Comparison of ENCODE assay signal across 14 cellular contexts in the genomic region with DNA sequence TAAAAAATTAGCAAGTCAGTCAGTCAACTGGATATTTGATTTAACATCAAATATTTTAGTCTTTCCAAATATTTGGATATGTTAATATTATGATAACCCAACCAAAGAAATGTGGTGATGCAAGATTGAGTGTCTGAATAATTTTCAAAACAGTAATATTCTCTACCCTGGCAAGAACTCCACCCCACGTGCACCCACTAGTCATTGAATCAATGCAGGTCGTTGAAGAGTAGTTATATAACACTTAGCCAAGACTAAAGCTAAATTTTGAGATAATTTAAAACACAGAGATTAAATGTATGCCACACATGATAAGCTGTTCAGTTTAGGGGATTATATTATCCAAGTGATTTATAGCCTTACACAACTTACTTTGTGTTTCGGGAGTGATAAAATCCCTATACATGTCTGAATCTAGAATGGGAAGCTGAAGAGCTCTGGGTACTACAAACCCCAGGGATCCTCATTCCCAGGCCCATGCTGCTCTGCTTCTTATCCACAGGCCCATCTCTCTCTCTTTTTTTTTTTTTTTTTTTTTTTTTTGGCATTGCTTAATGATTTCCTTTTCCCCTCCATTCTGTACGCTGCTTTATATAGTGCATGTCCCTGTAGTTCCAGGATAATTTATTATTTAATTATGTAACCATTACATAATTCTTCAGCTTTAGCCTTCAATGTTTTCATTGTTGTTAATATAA.
"Had no signal": no experiment of that assay in that cellular context is flagged by ENCODE, and none has a peak within 500 bp of the region (broad histone marks: within the 10 kb centered on the region; RNA-seq: fewer than 3 reads in every experiment).

No MANE protein-coding gene starts in this region.

- H3K27me3 ChIP-seq: pancreas, upper lobe of right lung had no signal

- H3K4me3 ChIP-seq: gastroesophageal sphincter, pancreas, suprapubic skin, upper lobe of right lung had no signal

- H3K27ac ChIP-seq: gastroesophageal sphincter, pancreas, suprapubic skin, upper lobe of right lung had no signal

- H3K36me3 ChIP-seq: gastroesophageal sphincter, pancreas, suprapubic skin, upper lobe of right lung had no signal

- H3K9me3 ChIP-seq: pancreas, suprapubic skin, upper lobe of right lung had no signal

- H3K4me1 ChIP-seq: gastroesophageal sphincter, pancreas, suprapubic skin, upper lobe of right lung had no signal

- DNase-seq: activated CD4-positive, alpha-beta T cell treated with anti-CD3 and anti-CD28 coated beads, Interleukin-2, amount 50 U/mL, for 48 hours; activated CD4-positive, CD25-positive, alpha-beta regulatory T cell treated with anti-CD3 and anti-CD28 coated beads, Interleukin-2, amount 50 U/mL, for 72 hours; activated gamma-delta T cell; activated naive CD8-positive, alpha-beta T cell treated with anti-CD3 and anti-CD28 coated beads for 36 hours; activated T-cell treated with anti-CD3 and anti-CD28 coated beads, Interleukin-2, amount 50 U/mL, for 4 hours; dermis blood vessel endothelial cell; kidney glomerular epithelial cell; pancreas; SHP77; stimulated activated naive CD4-positive, alpha-beta T cell; upper lobe of right lung had no signal

- ATAC-seq: activated T-cell treated with anti-CD3 and anti-CD28 coated beads, Interleukin-2, amount 50 U/mL, for 4 hours; esophagus mucosa; gastroesophageal sphincter; pancreas; upper lobe of right lung had no signal
